Comparison of ENCODE assay signal across 23 cellular contexts in the genomic region with DNA sequence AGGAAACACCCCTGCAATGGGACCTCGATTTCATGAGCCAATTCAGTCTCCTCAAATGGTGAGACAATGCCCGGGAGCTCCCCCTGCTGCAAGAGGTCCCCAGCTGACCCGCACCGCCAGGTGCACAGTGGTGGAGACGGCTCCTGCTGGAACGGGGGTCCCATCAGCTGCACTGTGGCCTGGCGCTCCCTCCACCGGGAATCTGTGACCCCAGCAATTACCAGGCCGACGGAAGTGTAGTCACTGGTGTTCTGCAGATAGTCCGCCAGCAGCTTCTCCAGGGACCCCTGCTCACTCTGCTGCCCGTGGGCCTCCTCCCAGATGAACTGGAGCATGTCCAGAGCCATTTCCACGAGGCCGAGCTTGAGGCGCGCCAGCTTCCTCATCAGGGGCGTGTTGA.
DNase-seq lines count a peak whose midpoint lies in the region; ATAC-seq and TF ChIP-seq lines count a peak whose summit lies in the region.
"Had no signal": no experiment of that assay in that cellular context is flagged by ENCODE, and none has a peak within 500 bp of the region (broad histone marks: within the 10 kb centered on the region; RNA-seq: fewer than 3 reads in every experiment).

No MANE protein-coding gene starts in this region.

- H3K27ac Mint-ChIP-seq in activated naive CD8-positive, alpha-beta T cell treated with anti-CD3 and anti-CD28 coated beads, Interleukin-2, amount 10 ng/mL, durations not matched to agents 7 days and 5 days, result no peak overlapping the region
- no peak overlapping the region for H3K27ac Mint-ChIP-seq in activated naive CD8-positive, alpha-beta T cell treated with anti-CD3 and anti-CD28 coated beads for 36 hours
- H3K27ac Mint-ChIP-seq in chondrocyte (ENCODE audit: unreplicated experiment) (no peak overlapping the region), osteocyte (ENCODE audit: unreplicated experiment) (no peak overlapping the region)
- H3K27ac Mint-ChIP-seq: activated CD4-positive, alpha-beta T cell treated with anti-CD3 and anti-CD28 coated beads, Interleukin-2, amount 10 ng/mL, durations not matched to agents 7 days and 5 days; activated T-helper 2 cell treated with anti-CD3 and anti-CD28 coated beads, Interferon-gamma antibody, Interleukin-2, Interleukin-4, amounts not matched to agents 10 μg/mL and 5 μg/mL and 100 μg/mL, durations not matched to agents 14 hours and 24 hours and 36 hours; immature natural killer cell; nephron; stimulated activated naive CD8-positive, alpha-beta T cell treated with anti-CD3 and anti-CD28 coated beads, Interleukin-15, Interleukin-2, amounts not matched to agents 100 ng/mL and 50 ng/mL, for 24 hours; T-helper 17 cell had no signal

- DNase-seq in activated naive CD8-positive, alpha-beta T cell treated with anti-CD3 and anti-CD28 coated beads, Interleukin-2, amount 10 ng/mL, durations not matched to agents 7 days and 5 days, result peak; percentile 20
- no peak for DNase-seq in activated naive CD8-positive, alpha-beta T cell treated with anti-CD3 and anti-CD28 coated beads for 36 hours
- DNase-seq in chondrocyte (ENCODE audit: low spot score) (peak; percentile 75), osteocyte (ENCODE audit: extremely low spot score, unreplicated experiment) (peak; percentile 84), ureter (ENCODE audit: low spot score) (peak; percentile 31), activated T-cell treated with anti-CD3 and anti-CD28 coated beads for 4 hours (no peak), NCI-H510A treated with DMSO at 0.1 percent for 48 hours (lab: John Stamatoyannopoulos, UW) (no peak)
- DNase-seq in activated CD4-positive, CD25-positive, alpha-beta regulatory T cell (lab: John Stamatoyannopoulos, UW), result no peak
- DNase-seq: activated CD4-positive, alpha-beta T cell treated with anti-CD3 and anti-CD28 coated beads, Interleukin-2, amount 10 ng/mL, durations not matched to agents 7 days and 5 days; AML-193; effector CD4-positive, alpha-beta T cell; foreskin keratinocyte; GF-D8; GOT3; immature natural killer cell; left ventricle myocardium superior; SK-N-SH; T-helper 17 cell had no signal

- ATAC-seq in activated naive CD8-positive, alpha-beta T cell treated with anti-CD3 and anti-CD28 coated beads, Interleukin-2, amount 10 ng/mL, durations not matched to agents 7 days and 5 days (ENCODE audit: low read depth), result no peak
- ATAC-seq: esophagus mucosa, foreskin keratinocyte, left ventricle myocardium superior, right lobe of liver, T-helper 17 cell had no signal

- H3K36me3 Mint-ChIP-seq in activated naive CD8-positive, alpha-beta T cell treated with anti-CD3 and anti-CD28 coated beads, Interleukin-2, amount 10 ng/mL, durations not matched to agents 7 days and 5 days, result no peaks in the 10 kb centered on the region
- H3K36me3 Mint-ChIP-seq in activated naive CD8-positive, alpha-beta T cell treated with anti-CD3 and anti-CD28 coated beads for 36 hours, result no peaks in the 10 kb centered on the region
- H3K36me3 Mint-ChIP-seq in chondrocyte (ENCODE audit: low read depth) (peaks cover 4% of the 10 kb centered on the region), osteocyte (ENCODE audit: unreplicated experiment) (no peaks in the 10 kb centered on the region)
- H3K36me3 Mint-ChIP-seq: immature natural killer cell had no signal

- no peaks in the 10 kb centered on the region for H3K9me3 Mint-ChIP-seq in activated naive CD8-positive, alpha-beta T cell treated with anti-CD3 and anti-CD28 coated beads, Interleukin-2, amount 10 ng/mL, durations not matched to agents 7 days and 5 days
- no peaks in the 10 kb centered on the region for H3K9me3 Mint-ChIP-seq in activated naive CD8-positive, alpha-beta T cell treated with anti-CD3 and anti-CD28 coated beads for 36 hours
- H3K9me3 Mint-ChIP-seq in chondrocyte (ENCODE audit: low read depth), result peaks cover 16% of the 10 kb centered on the region
- H3K9me3 Mint-ChIP-seq in osteocyte (ENCODE audit: unreplicated experiment), result peaks cover 5% of the 10 kb centered on the region
- H3K9me3 Mint-ChIP-seq: activated CD4-positive, alpha-beta T cell treated with anti-CD3 and anti-CD28 coated beads, Interleukin-2, amount 10 ng/mL, durations not matched to agents 7 days and 5 days; activated T-helper 2 cell treated with anti-CD3 and anti-CD28 coated beads, Interferon-gamma antibody, Interleukin-2, Interleukin-4, amounts not matched to agents 10 μg/mL and 5 μg/mL and 100 μg/mL, durations not matched to agents 14 hours and 24 hours and 36 hours; immature natural killer cell; stimulated activated naive CD8-positive, alpha-beta T cell treated with anti-CD3 and anti-CD28 coated beads, Interleukin-15, Interleukin-2, amounts not matched to agents 100 ng/mL and 50 ng/mL, for 24 hours had no signal

- POLR2A ChIA-PET in activated naive CD8-positive, alpha-beta T cell treated with anti-CD3 and anti-CD28 coated beads, Interleukin-2, amount 10 ng/mL, durations not matched to agents 7 days and 5 days (lab: Charles Lee), result no interaction called here

- TF ChIP-seq CTCF in chondrocyte (IDR thresholded peaks at IDR 0.05), result no peak
- TF ChIP-seq CTCF in osteocyte (IDR thresholded peaks at IDR 0.05), result no peak

- peaks cover 15% of the 10 kb centered on the region for H3K27me3 Mint-ChIP-seq in activated naive CD8-positive, alpha-beta T cell treated with anti-CD3 and anti-CD28 coated beads, Interleukin-2, amount 10 ng/mL, durations not matched to agents 7 days and 5 days
- H3K27me3 Mint-ChIP-seq in activated naive CD8-positive, alpha-beta T cell treated with anti-CD3 and anti-CD28 coated beads for 36 hours, result peaks cover 9% of the 10 kb centered on the region
- peaks cover 45% of the 10 kb centered on the region for H3K27me3 Mint-ChIP-seq in chondrocyte (ENCODE audit: low read depth)
- H3K27me3 Mint-ChIP-seq in osteocyte (ENCODE audit: unreplicated experiment), result peaks cover 23% of the 10 kb centered on the region

- H3K4me3 Mint-ChIP-seq in activated naive CD8-positive, alpha-beta T cell treated with anti-CD3 and anti-CD28 coated beads, Interleukin-2, amount 10 ng/mL, durations not matched to agents 7 days and 5 days, result no peak overlapping the region
- no peak overlapping the region for H3K4me3 Mint-ChIP-seq in activated naive CD8-positive, alpha-beta T cell treated with anti-CD3 and anti-CD28 coated beads for 36 hours
- no peak overlapping the region for H3K4me3 Mint-ChIP-seq in chondrocyte (ENCODE audit: unreplicated experiment)
- H3K4me3 Mint-ChIP-seq in osteocyte (ENCODE audit: unreplicated experiment), result no peak overlapping the region
- H3K4me3 Mint-ChIP-seq: activated CD4-positive, alpha-beta T cell treated with anti-CD3 and anti-CD28 coated beads, Interleukin-2, amount 10 ng/mL, durations not matched to agents 7 days and 5 days; immature natural killer cell; nephron; stimulated activated naive CD8-positive, alpha-beta T cell treated with anti-CD3 and anti-CD28 coated beads, Interleukin-15, Interleukin-2, amounts not matched to agents 100 ng/mL and 50 ng/mL, for 24 hours; T-helper 17 cell had no signal

- peaks cover 4% of the 10 kb centered on the region for H3K4me1 Mint-ChIP-seq in activated naive CD8-positive, alpha-beta T cell treated with anti-CD3 and anti-CD28 coated beads, Interleukin-2, amount 10 ng/mL, durations not matched to agents 7 days and 5 days
- H3K4me1 Mint-ChIP-seq in activated naive CD8-positive, alpha-beta T cell treated with anti-CD3 and anti-CD28 coated beads for 36 hours, result peaks cover 9% of the 10 kb centered on the region
- H3K4me1 Mint-ChIP-seq in chondrocyte (ENCODE audit: low read depth) (peaks cover 5% of the 10 kb centered on the region), osteocyte (ENCODE audit: unreplicated experiment) (no peaks in the 10 kb centered on the region)

Comparison
In these comparisons a context has a peak if more than half of its experiments do, and no peak if none do; other contexts are left out.
1. DNase-seq: peak in activated naive CD8-positive, alpha-beta T cell treated with anti-CD3 and anti-CD28 coated beads, Interleukin-2, amount 10 ng/mL, durations not matched to agents 7 days and 5 days (single experiment), chondrocyte (single experiment), osteocyte (single experiment) and ureter (single experiment); none in activated naive CD8-positive, alpha-beta T cell treated with anti-CD3 and anti-CD28 coated beads for 36 hours (single experiment), activated T-cell treated with anti-CD3 and anti-CD28 coated beads for 4 hours (single experiment), NCI-H510A treated with DMSO at 0.1 percent for 48 hours (single experiment) and activated CD4-positive, CD25-positive, alpha-beta regulatory T cell (0 of 4).